Comparison of ENCODE assay signal across 1 cellular context in the genomic region with DNA sequence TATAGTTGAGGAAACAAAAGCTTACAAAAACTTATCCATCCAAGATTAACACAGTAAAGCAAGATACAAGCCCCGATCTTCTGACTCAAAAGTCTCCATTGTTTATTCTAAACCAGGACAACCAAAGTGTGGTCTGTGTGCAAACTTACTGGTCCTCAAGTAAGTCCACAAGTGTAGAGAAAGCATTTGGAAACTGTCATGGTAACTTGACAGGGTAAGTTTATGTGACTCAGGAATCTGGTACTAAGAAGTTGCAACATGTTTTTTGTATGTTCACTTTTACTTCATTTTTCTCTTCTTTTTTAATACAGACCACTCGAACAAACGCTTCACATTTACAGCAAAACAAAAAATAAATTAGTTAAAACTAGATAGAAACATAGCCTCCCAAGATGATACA.
TF ChIP-seq lines count a peak whose summit lies in the region.

No MANE protein-coding gene starts in this region.

TF ChIP-seq in WTC11, 78 proteins besides CTCF, POLR2A, EP300 and RAD21 (continued from another document):
- TF ChIP-seq, protein P1, sequence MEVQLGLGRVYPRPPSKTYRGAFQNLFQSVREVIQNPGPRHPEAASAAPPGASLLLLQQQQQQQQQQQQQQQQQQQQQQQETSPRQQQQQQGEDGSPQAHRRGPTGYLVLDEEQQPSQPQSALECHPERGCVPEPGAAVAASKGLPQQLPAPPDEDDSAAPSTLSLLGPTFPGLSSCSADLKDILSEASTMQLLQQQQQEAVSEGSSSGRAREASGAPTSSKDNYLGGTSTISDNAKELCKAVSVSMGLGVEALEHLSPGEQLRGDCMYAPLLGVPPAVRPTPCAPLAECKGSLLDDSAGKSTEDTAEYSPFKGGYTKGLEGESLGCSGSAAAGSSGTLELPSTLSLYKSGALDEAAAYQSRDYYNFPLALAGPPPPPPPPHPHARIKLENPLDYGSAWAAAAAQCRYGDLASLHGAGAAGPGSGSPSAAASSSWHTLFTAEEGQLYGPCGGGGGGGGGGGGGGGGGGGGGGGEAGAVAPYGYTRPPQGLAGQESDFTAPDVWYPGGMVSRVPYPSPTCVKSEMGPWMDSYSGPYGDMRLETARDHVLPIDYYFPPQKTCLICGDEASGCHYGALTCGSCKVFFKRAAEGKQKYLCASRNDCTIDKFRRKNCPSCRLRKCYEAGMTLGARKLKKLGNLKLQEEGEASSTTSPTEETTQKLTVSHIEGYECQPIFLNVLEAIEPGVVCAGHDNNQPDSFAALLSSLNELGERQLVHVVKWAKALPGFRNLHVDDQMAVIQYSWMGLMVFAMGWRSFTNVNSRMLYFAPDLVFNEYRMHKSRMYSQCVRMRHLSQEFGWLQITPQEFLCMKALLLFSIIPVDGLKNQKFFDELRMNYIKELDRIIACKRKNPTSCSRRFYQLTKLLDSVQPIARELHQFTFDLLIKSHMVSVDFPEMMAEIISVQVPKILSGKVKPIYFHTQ (CRISPR knock-in tag; IDR thresholded peaks at IDR 0.05), result no peak
- no peak for TF ChIP-seq HMGXB4 (CRISPR knock-in tag; IDR thresholded peaks at IDR 0.05)
TF ChIP-seq in WTC11: peak in this region for 0.
